1 cellular context compared by ENCODE assay signal in genomic region chr6:42118162-42119001, GRCh38.
TF ChIP-seq lines count a peak whose summit lies in the region.

No MANE protein-coding gene starts in this region.

TF ChIP-seq in GM23338, 12 proteins besides CTCF, POLR2A, EP300 and RAD21 (continued from another document):
- TF ChIP-seq ETS1 (IDR thresholded peaks at IDR 0.05) (no peak), EZH2 (IDR thresholded peaks at IDR 0.05; ENCODE audit: low read depth, unreplicated experiment) (no peak), ZNF331 (CRISPR knock-in tag; IDR thresholded peaks at IDR 0.05; ENCODE audit: low read depth) (no peak), POLR2AphosphoS5 (IDR thresholded peaks at IDR 0.05; ENCODE audit: low read depth) (no peak), STAT1 (IDR thresholded peaks at IDR 0.05; ENCODE audit: unreplicated experiment) (no peak), JUNB (IDR thresholded peaks at IDR 0.05; ENCODE audit: unreplicated experiment) (no peak), REST (IDR thresholded peaks at IDR 0.05; ENCODE audit: unreplicated experiment) (no peak), NANOG (IDR thresholded peaks at IDR 0.05; ENCODE audit: borderline replicate concordance) (no peak)
